10 cellular contexts compared by ENCODE assay signal in the genomic region with DNA sequence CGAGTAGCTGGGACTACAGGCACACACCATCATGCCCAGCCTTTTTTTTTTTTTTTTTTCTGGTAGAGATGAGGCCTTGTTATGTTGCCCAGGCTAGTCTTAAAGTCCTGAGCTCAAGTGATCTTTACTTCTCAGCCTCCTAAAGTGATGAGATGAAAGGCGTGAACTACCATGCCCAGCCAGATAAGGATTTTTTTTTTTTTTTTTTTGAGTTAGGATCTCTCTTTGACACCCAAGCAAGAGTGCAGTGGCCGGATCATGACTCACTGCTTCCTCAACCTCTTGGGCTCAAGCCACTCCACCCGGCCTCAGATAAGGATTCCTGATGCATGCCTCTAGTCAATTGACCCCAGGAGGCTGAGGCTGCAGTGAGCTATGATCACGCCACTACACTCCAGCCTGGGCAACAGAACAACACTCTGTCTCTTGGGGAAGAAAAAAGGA. TPM values are rescaled to one million over a fixed set of nuclear protein-coding genes. Genes with fewer than 3 reads are reported as not detected.
DNase-seq lines count a peak whose midpoint lies in the region; ATAC-seq and TF ChIP-seq lines count a peak whose summit lies in the region.
"Had no signal": no experiment of that assay in that cellular context is flagged by ENCODE, and none has a peak within 500 bp of the region (broad histone marks: within the 10 kb centered on the region; RNA-seq: fewer than 3 reads in every experiment).

No MANE protein-coding gene starts in this region.

- H3K27me3 ChIP-seq in fibroblast of lung (ENCODE audit: control insufficient read depth, insufficient read depth, low read length), result no peaks in the 10 kb centered on the region
- no peaks in the 10 kb centered on the region for H3K27me3 ChIP-seq in osteoblast (ENCODE audit: insufficient read depth, low read length)

- ATAC-seq in activated T-helper 17 cell treated with anti-CD3 and anti-CD28 coated beads, Interleukin-2, amount 50 U/mL, for 72 hours (replicated peaks), result no peak

- H3K4me2 ChIP-seq in fibroblast of lung (ENCODE audit: extremely low read depth, insufficient read depth, low read length) (no peak overlapping the region), osteoblast (ENCODE audit: insufficient read depth, low read length) (peak overlapping the region; percentile 47)

- no peaks in the 10 kb centered on the region for H3K9me3 Mint-ChIP-seq in activated T-helper 17 cell treated with anti-CD3 and anti-CD28 coated beads, Interleukin-2, amount 50 U/mL, for 72 hours

- H3K4me1 Mint-ChIP-seq in activated T-helper 17 cell treated with anti-CD3 and anti-CD28 coated beads, Interleukin-2, amount 50 U/mL, for 72 hours, result no peaks in the 10 kb centered on the region

- H2AFZ ChIP-seq in fibroblast of lung (ENCODE audit: low read length) (no peak overlapping the region), osteoblast (ENCODE audit: low read length) (no peak overlapping the region)

- no peak overlapping the region for H3K27ac ChIP-seq in fibroblast of lung (ENCODE audit: insufficient read depth, low read length)
- peak overlapping the region; percentile 75 for H3K27ac ChIP-seq in osteoblast (ENCODE audit: low read depth, low read length)
- H3K27ac ChIP-seq: VCaP had no signal

- H4K20me1 ChIP-seq in fibroblast of lung (ENCODE audit: control insufficient read depth, extremely low read depth, insufficient read depth, low read length) (no peaks in the 10 kb centered on the region), osteoblast (ENCODE audit: insufficient read depth, low read length) (no peaks in the 10 kb centered on the region)

- H3K27ac Mint-ChIP-seq in activated T-helper 17 cell treated with anti-CD3 and anti-CD28 coated beads, Interleukin-2, amount 50 U/mL, for 72 hours, result no peak overlapping the region

- H3K79me2 ChIP-seq in fibroblast of lung (ENCODE audit: control insufficient read depth, insufficient read depth, low read length) (no peaks in the 10 kb centered on the region), osteoblast (ENCODE audit: insufficient read depth, low read length) (no peaks in the 10 kb centered on the region)

- peaks cover 8% of the 10 kb centered on the region for H3K36me3 ChIP-seq in fibroblast of lung (ENCODE audit: control insufficient read depth, insufficient read depth, low read length)
- H3K36me3 ChIP-seq in osteoblast (ENCODE audit: insufficient read depth, low read length), result peaks cover 16% of the 10 kb centered on the region

- H3K4me3 ChIP-seq in fibroblast of lung (replicated peaks in 1 of 4; ENCODE audit: control extremely low read depth in 1 of 4, insufficient read depth in 1 of 4, low read depth in 3 of 4, low read length in 4 of 4) (no peak overlapping the region), osteoblast (ENCODE audit: insufficient read depth, low read length) (no peak overlapping the region)

- no peak for TF ChIP-seq CTCF in fibroblast of lung (conservative IDR thresholded peaks at IDR 0.05 in 1 of 2, IDR thresholded peaks at IDR 0.05 in 1 of 2; ENCODE audit: low read depth in 1 of 2, low read length in 2 of 2)
- no peak for TF ChIP-seq CTCF in osteoblast (IDR thresholded peaks at IDR 0.05; ENCODE audit: extremely low read depth, low read depth, low read length)

- no peaks in the 10 kb centered on the region for H3K36me3 Mint-ChIP-seq in activated T-helper 17 cell treated with anti-CD3 and anti-CD28 coated beads, Interleukin-2, amount 50 U/mL, for 72 hours (ENCODE audit: low read depth)

- H3K9ac ChIP-seq in fibroblast of lung (ENCODE audit: insufficient read depth, low read length), result no peak overlapping the region

- no peak overlapping the region for H3K4me3 Mint-ChIP-seq in activated T-helper 17 cell treated with anti-CD3 and anti-CD28 coated beads, Interleukin-2, amount 50 U/mL, for 72 hours

- no peaks in the 10 kb centered on the region for H3K9me3 ChIP-seq in fibroblast of lung (ENCODE audit: control insufficient read depth, insufficient read depth, low read depth, low read length)
- H3K9me3 ChIP-seq in osteoblast (ENCODE audit: low read depth, low read length), result no peaks in the 10 kb centered on the region

- peaks cover 7% of the 10 kb centered on the region for H3K27me3 Mint-ChIP-seq in activated T-helper 17 cell treated with anti-CD3 and anti-CD28 coated beads, Interleukin-2, amount 50 U/mL, for 72 hours

- DNase-seq in ELR (ENCODE audit: low read depth) (peak; percentile 97), RPMI7951 (ENCODE audit: low read depth) (peak; percentile 96), fibroblast of lung (ENCODE audit: low read depth in 2 of 2) (peak; percentile 86 to 97), osteoblast (ENCODE audit: insufficient read length, low spot score, missing footprints) (peak; percentile 83), NCI-H446 (lab: John Stamatoyannopoulos, UW) (no peak), NCI-H146 treated with DMSO at 0.1 percent for 48 hours (lab: John Stamatoyannopoulos, UW; ENCODE audit: unreplicated experiment) (no peak), epidermal melanocyte (ENCODE audit: insufficient read length, low spot score) (no peak)
- DNase-seq: hypothalamus had no signal

- H3K4me1 ChIP-seq in fibroblast of lung (ENCODE audit: control insufficient read depth, extremely low read depth, insufficient read depth, low read length) (peaks cover 12% of the 10 kb centered on the region), osteoblast (ENCODE audit: insufficient read depth, low read length) (peaks cover 32% of the 10 kb centered on the region)

RNA-seq across cellular contexts. Expression of a gene that starts 11.2 kb away (rescaled TPM):
- total RNA-seq in RPMI7951 (2014; rRNA removed; shearing (Covaris generic)), result 2.9 and 4.9 TPM in 2 replicates
- total RNA-seq in fibroblast of lung (23.6 and 37.7 TPM in 2 replicates), osteoblast (31.8 and 41.6 TPM in 2 replicates)
- polyA plus RNA-seq in fibroblast of lung, result 9.9 and 11.5 TPM in 2 replicates
- polyA plus RNA-seq in fibroblast of lung (2012), result 13.2 and 15.2 TPM in 2 replicates
- 71.0 and 99.7 TPM in 2 replicates for polyA minus RNA-seq in fibroblast of lung (ENCODE audit: low replicate concordance)
- 10 to 100 TPM in 1 of 2 donors, 1 to 10 TPM in 1; 6.4 to 29.0 TPM for total RNA-seq in activated T-helper 17 cell treated with anti-CD3 and anti-CD28 coated beads, Interleukin-2, amount 50 U/mL, for 72 hours

RNA-seq across cellular contexts. Expression of a gene that starts 19.4 kb away (rescaled TPM):
- 0.98 and 1.1 TPM in 2 replicates for total RNA-seq in RPMI7951 (2014; rRNA removed; shearing (Covaris generic))
- total RNA-seq in fibroblast of lung (1.0 and 2.3 TPM in 2 replicates), osteoblast (2.9 and 3.6 TPM in 2 replicates)
- polyA plus RNA-seq in fibroblast of lung, result 1.9 and 2.0 TPM in 2 replicates
- 1.9 and 2.0 TPM in 2 replicates for polyA plus RNA-seq in fibroblast of lung (2012)
- polyA minus RNA-seq in fibroblast of lung (ENCODE audit: low replicate concordance), result 0.16 and 3.9 TPM in 2 replicates
- 10 to 100 TPM in 1 of 2 donors, 1 to 10 TPM in 1; 3.5 to 15.7 TPM for total RNA-seq in activated T-helper 17 cell treated with anti-CD3 and anti-CD28 coated beads, Interleukin-2, amount 50 U/mL, for 72 hours

RNA-seq across cellular contexts. Expression of a gene that starts 20.9 kb away (rescaled TPM):
- 33.6 and 37.2 TPM in 2 replicates for total RNA-seq in RPMI7951 (2014; rRNA removed; shearing (Covaris generic))
- total RNA-seq in fibroblast of lung (7.1 and 13.9 TPM in 2 replicates), osteoblast (27.4 and 28.2 TPM in 2 replicates)
- 25.8 and 32.7 TPM in 2 replicates for polyA plus RNA-seq in fibroblast of lung
- polyA plus RNA-seq in fibroblast of lung (2012), result 41.2 and 62.7 TPM in 2 replicates
- polyA minus RNA-seq in fibroblast of lung (ENCODE audit: low replicate concordance), result 52.9 and 83.9 TPM in 2 replicates
- 100 to 1,000 TPM; 104 to 145 TPM for total RNA-seq in activated T-helper 17 cell treated with anti-CD3 and anti-CD28 coated beads, Interleukin-2, amount 50 U/mL, for 72 hours

RNA-seq across cellular contexts. Expression of a gene that starts 41.2 kb away (rescaled TPM):
- total RNA-seq in RPMI7951 (2014; rRNA removed; shearing (Covaris generic)), result 37.1 and 48.5 TPM in 2 replicates
- total RNA-seq in fibroblast of lung, result 25.7 and 26.3 TPM in 2 replicates
- 43.2 and 53.5 TPM in 2 replicates for polyA plus RNA-seq in fibroblast of lung
- polyA plus RNA-seq in fibroblast of lung (2012), result 39.8 and 49.8 TPM in 2 replicates
- polyA minus RNA-seq in fibroblast of lung (ENCODE audit: low replicate concordance), result 60.4 and 70.6 TPM in 2 replicates
- total RNA-seq in osteoblast, result 22.4 and 25.3 TPM in 2 replicates
- 10 to 100 TPM; 31.7 to 39.5 TPM for total RNA-seq in activated T-helper 17 cell treated with anti-CD3 and anti-CD28 coated beads, Interleukin-2, amount 50 U/mL, for 72 hours

RNA-seq across cellular contexts. Expression of a gene that starts 58.4 kb away (rescaled TPM):
- not detected in 2 replicates for total RNA-seq in RPMI7951 (2014; rRNA removed; shearing (Covaris generic))
- under 0.01 and 0.17 TPM in 2 replicates for total RNA-seq in fibroblast of lung
- polyA plus RNA-seq in fibroblast of lung, result 0.10 TPM in 1 of 2 replicates, not detected in the other
- polyA plus RNA-seq in fibroblast of lung (2012), result 0.02 and 0.03 TPM in 2 replicates
- not detected in 2 replicates for polyA minus RNA-seq in fibroblast of lung (ENCODE audit: low replicate concordance)
- total RNA-seq in osteoblast, result not detected in 2 replicates
- 1 to 10 TPM in 1 of 2 donors, under 1 TPM in 1; 0.50 to 4.4 TPM for total RNA-seq in activated T-helper 17 cell treated with anti-CD3 and anti-CD28 coated beads, Interleukin-2, amount 50 U/mL, for 72 hours

Comparison
In these comparisons a context has a peak if more than half of its experiments do, and no peak if none do; other contexts are left out.
1. DNase-seq: peak in ELR (single experiment), RPMI7951 (single experiment), fibroblast of lung (2 of 2) and osteoblast (single experiment); none in NCI-H446 (0 of 2), NCI-H146 treated with DMSO at 0.1 percent for 48 hours (single experiment) and epidermal melanocyte (single experiment).